ENCODE assay signal across 11 cellular contexts in the genomic region with DNA sequence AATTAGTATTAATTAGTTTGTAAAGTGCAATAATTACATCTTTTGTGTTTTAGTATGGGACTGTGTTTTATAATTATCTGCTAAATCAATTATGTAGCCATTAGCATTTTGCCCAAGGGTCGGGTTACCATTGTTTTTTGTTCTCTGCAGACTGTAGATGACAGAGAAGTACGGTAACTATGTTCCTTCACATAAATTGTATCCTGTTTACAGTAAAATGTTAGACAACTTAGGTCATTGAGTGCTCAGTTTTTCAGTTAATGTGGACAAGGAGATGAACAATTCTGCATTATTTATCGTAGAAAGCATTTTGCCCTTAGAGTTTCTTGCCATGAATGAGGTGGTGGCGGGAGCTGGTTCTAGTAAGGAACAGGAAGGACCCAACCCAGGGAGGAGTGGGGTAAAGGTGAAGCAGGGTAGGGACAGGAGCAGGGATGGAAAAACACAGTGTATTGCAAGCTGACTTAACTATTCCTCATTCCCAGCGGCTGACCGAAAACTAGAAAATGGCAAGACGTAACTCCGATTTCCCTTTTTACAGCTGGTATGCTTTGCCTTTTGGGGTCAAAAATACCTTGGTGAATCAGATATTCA.
"Had no signal": no experiment of that assay in that cellular context is flagged by ENCODE, and none has a peak within 500 bp of the region (broad histone marks: within the 10 kb centered on the region; RNA-seq: fewer than 3 reads in every experiment).

No MANE protein-coding gene starts in this region.

- H3K4me3 ChIP-seq: body of pancreas, esophagus squamous epithelium, prostate gland, sigmoid colon, uterus had no signal

- H3K27me3 ChIP-seq: body of pancreas, esophagus squamous epithelium, sigmoid colon, uterus had no signal

- H3K9me3 ChIP-seq: body of pancreas, esophagus squamous epithelium, prostate gland, sigmoid colon, uterus had no signal

- H3K27ac ChIP-seq: body of pancreas, prostate gland, uterus had no signal

- DNase-seq: activated naive CD4-positive, alpha-beta T cell treated with anti-CD3 and anti-CD28 coated beads, Interleukin-2, amount 50 U/mL, for 16 hours; activated T-cell treated with anti-CD3 and anti-CD28 coated beads, Interleukin-2, amount 50 U/mL, for 1 hour; body of pancreas; esophagus squamous epithelium; hypothalamus; mammary epithelial cell; sigmoid colon; stimulated activated CD4-positive, alpha-beta T cell treated with anti-CD3 and anti-CD28 coated beads, Interleukin-4, amount 100 ng/mL, for 24 hours; stimulated activated naive CD8-positive, alpha-beta T cell treated with anti-CD3 and anti-CD28 coated beads, Interleukin-15, amount 100 ng/mL, for 72 hours had no signal

- H3K36me3 ChIP-seq: esophagus squamous epithelium, prostate gland, sigmoid colon, uterus had no signal

- H3K4me1 ChIP-seq: body of pancreas, esophagus squamous epithelium, prostate gland, uterus had no signal
